ENCODE assay signal across 23 cellular contexts in genomic region chr10:111709630-111710029, GRCh38.
"Had no signal": no experiment of that assay in that cellular context is flagged by ENCODE, and none has a peak within 500 bp of the region (broad histone marks: within the 10 kb centered on the region; RNA-seq: fewer than 3 reads in every experiment).

No MANE protein-coding gene starts in this region.

- H3K36me3 Mint-ChIP-seq: IgD-negative memory B cell had no signal

- H3K9ac ChIP-seq: KMS-11, SK-N-SH had no signal

- H3K4me3 ChIP-seq: K562 had no signal

- H3K4me1 Mint-ChIP-seq: IgD-negative memory B cell had no signal

- H3K4me3 Mint-ChIP-seq: IgD-negative memory B cell had no signal

- H3K9me3 ChIP-seq: SK-N-SH had no signal

- H3K27ac Mint-ChIP-seq: IgD-negative memory B cell had no signal

- H3K27me3 Mint-ChIP-seq: IgD-negative memory B cell had no signal

- H3K27ac ChIP-seq: HL-60, KMS-11, RWPE1 had no signal

- ATAC-seq: K562 had no signal

- H3K4me2 ChIP-seq: KMS-11, SK-N-SH had no signal

- DNase-seq: Kasumi-1, MM.1S, NCI-H1092 treated with DMSO at 0.1 percent for 48 hours, NCI-H1436, NCI-H187, NCI-H2029, NCI-H2081 treated with DMSO at 0.1 percent for 48 hours, NCI-H2171, NCI-H226, NCI-H446, NCI-H510A, NCI-H524 treated with DMSO at 0.1 percent for 48 hours, NCI-H69, NCI-H774, SHP77, SK-N-SH had no signal

- FAIRE-seq: HTR-8/SVneo, K562, RCC 7860 had no signal
